12 cellular contexts compared by ENCODE assay signal in genomic region chr1:228794173-228794572, GRCh38. TPM values are rescaled to one million over a fixed set of nuclear protein-coding genes. Genes with fewer than 3 reads are reported as not detected.
A peak's percentile ranks its signal among the peaks of the same experiment; 100 is the strongest.
DNase-seq lines count a peak whose midpoint lies in the region; ATAC-seq and TF ChIP-seq lines count a peak whose summit lies in the region.
"Had no signal": no experiment of that assay in that cellular context is flagged by ENCODE, and none has a peak within 500 bp of the region (broad histone marks: within the 10 kb centered on the region; RNA-seq: fewer than 3 reads in every experiment).

No MANE protein-coding gene starts in this region.

- no peak overlapping the region for H3K4me3 ChIP-seq in A673 (ENCODE audit: low read depth, low read length, poor library complexity, severe bottlenecking)
- H3K4me3 ChIP-seq in thyroid gland (replicated peaks in 1 of 3) = no peak overlapping the region
- H3K4me3 ChIP-seq: pancreas had no signal

- no peak overlapping the region for H3K4ac ChIP-seq in H9 (ENCODE audit: low read depth, low read length)

- H3K36me3 ChIP-seq in A673 (ENCODE audit: insufficient read depth, low read length, poor library complexity, severe bottlenecking) (no peaks in the 10 kb centered on the region), thyroid gland (no peaks in the 10 kb centered on the region)
- H3K36me3 ChIP-seq: BE2C, pancreas had no signal

- no peak overlapping the region for H4K8ac ChIP-seq in H9 (replicated peaks; ENCODE audit: insufficient read length, low read depth, low read length)

- no peaks in the 10 kb centered on the region for H3K36me3 Mint-ChIP-seq in activated T-helper 17 cell treated with anti-CD3 and anti-CD28 coated beads, Interleukin-2, amount 50 U/mL, for 72 hours (ENCODE audit: low read depth)
- no peaks in the 10 kb centered on the region for H3K36me3 Mint-ChIP-seq in H9 (ENCODE audit: insufficient read depth in 1 of 3, low read depth in 3 of 3)

- H2BK5ac ChIP-seq in H9 (ENCODE audit: insufficient read length, low read length) = no peak overlapping the region

- H3K9me3 ChIP-seq in A673 (ENCODE audit: low read depth, low read length, poor library complexity, severe bottlenecking) = no peaks in the 10 kb centered on the region
- H3K9me3 ChIP-seq in thyroid gland = no peaks in the 10 kb centered on the region
- no peaks in the 10 kb centered on the region for H3K9me3 ChIP-seq in H9 (ENCODE audit: control insufficient read depth, low read depth, low read length)
- H3K9me3 ChIP-seq: BE2C, pancreas had no signal

- H3K4me1 ChIP-seq in A673 (ENCODE audit: insufficient read depth, low read length, poor library complexity, severe bottlenecking) (no peaks in the 10 kb centered on the region), thyroid gland (peaks cover 13 to 19% of the 10 kb centered on the region in 2 donors), H9 (ENCODE audit: insufficient read depth, low read length) (no peaks in the 10 kb centered on the region)
- H3K4me1 ChIP-seq: BE2C, pancreas had no signal

- H3K23ac ChIP-seq in H9 (ENCODE audit: insufficient read length, low read depth, low read length) = no peak overlapping the region

- no peak overlapping the region for H2BK20ac ChIP-seq in H9 (ENCODE audit: low read depth, low read length, poor library complexity, severe bottlenecking)

- CTCF ChIA-PET in A673 (lab: Charles Lee) = no interaction called here

- intact Hi-C loops in A673 (cut with micrococcal nuclease; ENCODE audit: unreplicated experiment) = no loop called here
- intact Hi-C loops in thyroid gland (cut with DNase I) = no loop called here

- no peak for TF ChIP-seq POLR2A in thyroid gland (IDR thresholded peaks at IDR 0.05)

- no TSS peak for BruUV-seq in A673 (replicated peaks; lab: Mats Ljungman, UMichigan)

- H3K79me2 ChIP-seq in H9 (ENCODE audit: insufficient read depth, low read length) = no peaks in the 10 kb centered on the region

- no peaks in the 10 kb centered on the region for H3K9me3 Mint-ChIP-seq in activated T-helper 17 cell treated with anti-CD3 and anti-CD28 coated beads, Interleukin-2, amount 50 U/mL, for 72 hours
- H3K9me3 Mint-ChIP-seq in H9 = no peaks in the 10 kb centered on the region

- no peak overlapping the region for H3K4me3 Mint-ChIP-seq in activated T-helper 17 cell treated with anti-CD3 and anti-CD28 coated beads, Interleukin-2, amount 50 U/mL, for 72 hours
- H3K4me3 Mint-ChIP-seq in H9 = no peak overlapping the region

- H3K18ac ChIP-seq in H9 (ENCODE audit: insufficient read length, low read depth, low read length) = no peak overlapping the region

- H3K27ac ChIP-seq in A673 (ENCODE audit: low read depth, low read length, poor library complexity, severe bottlenecking) (no peak overlapping the region), thyroid gland (no peak overlapping the region), H9 (ENCODE audit: insufficient read length, low read depth, low read length) (no peak overlapping the region)
- H3K27ac ChIP-seq: pancreas had no signal

- H3K23me2 ChIP-seq in H9 (ENCODE audit: insufficient read length, low read depth, low read length, poor library complexity, severe bottlenecking) = no peaks in the 10 kb centered on the region

- H3K9ac ChIP-seq in H9 (ENCODE audit: extremely low read depth, insufficient read length, low read length) = no peak overlapping the region

- no peak overlapping the region for H2BK120ac ChIP-seq in H9 (ENCODE audit: low read depth, low read length, poor library complexity, severe bottlenecking)

- H3K4me2 ChIP-seq in H9 (ENCODE audit: insufficient read depth, insufficient read length, low read length) = no peak overlapping the region

- H3K56ac ChIP-seq in H9 (ENCODE audit: insufficient read length, low read depth, low read length) = no peak overlapping the region

- peak; percentile 47 for DNase-seq in stimulated activated CD4-positive, alpha-beta T cell treated with anti-CD3 and anti-CD28 coated beads, Interleukin-1b, Interleukin-23, amount 100 ng/mL, for 48 hours
- DNase-seq in stimulated activated CD4-positive, alpha-beta T cell treated with anti-CD3 and anti-CD28 coated beads, Interleukin-4, amount 100 ng/mL, for 4 hours = no peak
- DNase-seq in ecto neural progenitor cell (ENCODE audit: low spot score) = no peak
- no peak for DNase-seq in A673 (ENCODE audit: low spot score)
- DNase-seq in thyroid gland = no peak
- no peak for DNase-seq in H9
- DNase-seq: BE2C, kidney, OCI-M1, pancreas had no signal

- no peak overlapping the region for H2BK15ac ChIP-seq in H9 (ENCODE audit: low read depth, low read length)

- peaks cover 3% of the 10 kb centered on the region for H3K27me3 ChIP-seq in A673 (replicated peaks; ENCODE audit: insufficient read depth, low read depth, low read length, poor library complexity)
- H3K27me3 ChIP-seq in thyroid gland = no peaks in the 10 kb centered on the region
- H3K27me3 ChIP-seq in H9 (ENCODE audit: insufficient read depth, low read length) = no peaks in the 10 kb centered on the region
- H3K27me3 ChIP-seq: BE2C, pancreas had no signal

- H4K20me1 ChIP-seq in H9 (ENCODE audit: control insufficient read depth, insufficient read depth, insufficient read length) = no peaks in the 10 kb centered on the region

- 90 to 97% methylated on average over 1 of the region's 1 CpG for WGBS in thyroid gland, 2 donors
- WGBS in H9 (ENCODE audit: extremely low coverage, insufficient read length, low lambda C conversion rate) = no CpG with 5 or more reads among the region's 1 CpG

- TF ChIP-seq CTCF in A673 (conservative IDR thresholded peaks at IDR 0.05; ENCODE audit: low read depth, low read length) (no peak), thyroid gland (IDR thresholded peaks at IDR 0.05) (no peak), H9 (conservative IDR thresholded peaks at IDR 0.05) (no peak)

- no peak overlapping the region for H2AK5ac ChIP-seq in H9 (ENCODE audit: insufficient read length, low read length)

- H4K5ac ChIP-seq in H9 (ENCODE audit: insufficient read length, low read depth, low read length) = no peak overlapping the region

- no peak overlapping the region for H3T11ph ChIP-seq in H9 (ENCODE audit: low read length)

- POLR2A ChIA-PET in A673 (lab: Charles Lee; ENCODE audit: low non-redundant PET) = no interaction called here

- no peak overlapping the region for H2AFZ ChIP-seq in H9 (ENCODE audit: low read length)

- no peak overlapping the region for H2BK12ac ChIP-seq in H9 (ENCODE audit: insufficient read length, low read depth, low read length)

- peak; percentile 71 for ATAC-seq in HG02981 (IDR thresholded peaks at IDR 0.05; ENCODE audit: unreplicated experiment)
- ATAC-seq in activated T-helper 17 cell treated with anti-CD3 and anti-CD28 coated beads, Interleukin-2, amount 50 U/mL, for 72 hours (replicated peaks) = peak; percentile 66
- ATAC-seq: pancreas had no signal

- no peak overlapping the region for H3K27ac Mint-ChIP-seq in activated T-helper 17 cell treated with anti-CD3 and anti-CD28 coated beads, Interleukin-2, amount 50 U/mL, for 72 hours
- H3K27ac Mint-ChIP-seq in H9 = no peak overlapping the region

- no peaks in the 10 kb centered on the region for H3K27me3 Mint-ChIP-seq in activated T-helper 17 cell treated with anti-CD3 and anti-CD28 coated beads, Interleukin-2, amount 50 U/mL, for 72 hours
- H3K27me3 Mint-ChIP-seq in H9 (ENCODE audit: low read depth) = no peaks in the 10 kb centered on the region; the same call in 1 of the 2 replicates

- no peaks in the 10 kb centered on the region for H3K79me1 ChIP-seq in H9 (ENCODE audit: insufficient read depth, low read depth, low read length, poor library complexity, severe bottlenecking)

- peaks cover 11% of the 10 kb centered on the region for H3K4me1 Mint-ChIP-seq in activated T-helper 17 cell treated with anti-CD3 and anti-CD28 coated beads, Interleukin-2, amount 50 U/mL, for 72 hours
- no peaks in the 10 kb centered on the region; a peak in 1 of 4 replicates for H3K4me1 Mint-ChIP-seq in H9

- no peak overlapping the region for H4K91ac ChIP-seq in H9 (ENCODE audit: insufficient read length, low read depth, low read length)

- no peak overlapping the region for H3K14ac ChIP-seq in H9 (ENCODE audit: insufficient read depth, low read length)

RNA-seq across cellular contexts. Expression of gene RHOU, which starts 58.9 kb away (rescaled TPM):
- 1 to 10 TPM; 1.4 to 2.1 TPM for total RNA-seq in activated T-helper 17 cell treated with anti-CD3 and anti-CD28 coated beads, Interleukin-2, amount 50 U/mL, for 72 hours
- total RNA-seq in A673 (2021) (1.2 and 1.8 TPM in 2 replicates), thyroid gland (10 to 100 TPM; 18.5 to 38.4 (median 23.5) TPM), H9 (2021) (3.9 and 4.2 TPM in 2 replicates)
